Comparison of ENCODE assay signal across 11 cellular contexts in genomic region chr14:50763386-50764007, GRCh38.
DNase-seq lines count a peak whose midpoint lies in the region; ATAC-seq, FAIRE-seq and TF ChIP-seq lines count a peak whose summit lies in the region.
"Had no signal": no experiment of that assay in that cellular context is flagged by ENCODE, and none has a peak within 500 bp of the region (broad histone marks: within the 10 kb centered on the region; RNA-seq: fewer than 3 reads in every experiment).

No MANE protein-coding gene starts in this region.

- no peaks in the 10 kb centered on the region for H3K9me3 Mint-ChIP-seq in activated naive CD8-positive, alpha-beta T cell treated with anti-CD3 and anti-CD28 coated beads for 36 hours
- H3K9me3 Mint-ChIP-seq: immature natural killer cell had no signal

- FAIRE-seq in urothelium cell line (lab: Jason Lieb, UNC), result no peak

- BruUV-seq in A673 (replicated peaks; lab: Mats Ljungman, UMichigan), result no TSS peak

- H3K27ac ChIP-seq in left ventricle myocardium inferior (replicated peaks) (peak overlapping the region; percentile 14), heart left ventricle (peak overlapping the region in 1 of 12 donors; percentile 35), A673 (ENCODE audit: low read depth, low read length, poor library complexity, severe bottlenecking) (no peak overlapping the region)

- POLR2A ChIA-PET in A673 (lab: Charles Lee; ENCODE audit: low non-redundant PET), result no interaction called here

- peak overlapping the region; percentile 85 for H3K27ac Mint-ChIP-seq in activated naive CD8-positive, alpha-beta T cell treated with anti-CD3 and anti-CD28 coated beads for 36 hours
- H3K27ac Mint-ChIP-seq: immature natural killer cell had no signal

- ATAC-seq in heart left ventricle (no peak), GM18907 (IDR thresholded peaks at IDR 0.05; ENCODE audit: unreplicated experiment) (no peak)

- TF ChIP-seq CTCF in left ventricle myocardium inferior (IDR thresholded peaks at IDR 0.05; ENCODE audit: borderline replicate concordance) (no peak), heart left ventricle (IDR thresholded peaks at IDR 0.05) (no peak), A673 (conservative IDR thresholded peaks at IDR 0.05; ENCODE audit: low read depth, low read length) (no peak)

- H3K4me3 Mint-ChIP-seq in activated naive CD8-positive, alpha-beta T cell treated with anti-CD3 and anti-CD28 coated beads for 36 hours, result no peak overlapping the region
- H3K4me3 Mint-ChIP-seq: immature natural killer cell had no signal

- CTCF ChIA-PET in A673 (lab: Charles Lee), result no interaction called here

- H3K4me1 ChIP-seq in left ventricle myocardium inferior (peaks cover 17% of the 10 kb centered on the region), heart left ventricle (peaks cover 0 to 17% (median 2%) of the 10 kb centered on the region in 12 donors), A673 (ENCODE audit: insufficient read depth, low read length, poor library complexity, severe bottlenecking) (no peaks in the 10 kb centered on the region)

- H3K27me3 Mint-ChIP-seq in activated naive CD8-positive, alpha-beta T cell treated with anti-CD3 and anti-CD28 coated beads for 36 hours, result no peaks in the 10 kb centered on the region

- intact Hi-C loops in left ventricle myocardium inferior (cut with micrococcal nuclease) (no loop called here), heart left ventricle (cut with DNase I) (no loop called here), A673 (cut with micrococcal nuclease; ENCODE audit: unreplicated experiment) (no loop called here)

- H3K9me3 ChIP-seq in left ventricle myocardium inferior (replicated peaks) (no peaks in the 10 kb centered on the region), heart left ventricle (no peaks in the 10 kb centered on the region), A673 (ENCODE audit: low read depth, low read length, poor library complexity, severe bottlenecking) (no peaks in the 10 kb centered on the region)
- H3K9me3 ChIP-seq: BE2C had no signal

- DNase-seq in left ventricle myocardium inferior (no peak), heart left ventricle (no peak), iris pigment epithelial cell (ENCODE audit: low read depth) (peak; percentile 96), urothelium cell line (ENCODE audit: low spot score) (peak; percentile 61), A673 (ENCODE audit: low spot score) (no peak)
- DNase-seq in activated naive CD8-positive, alpha-beta T cell treated with anti-CD3 and anti-CD28 coated beads for 36 hours, result no peak
- DNase-seq in stimulated activated CD4-positive, alpha-beta T cell treated with anti-CD3 and anti-CD28 coated beads, Interleukin-4, amount 100 ng/mL, for 1 hour, result no peak
- DNase-seq: BE2C; effector memory CD4-positive, alpha-beta T cell; immature natural killer cell had no signal

- H3K27me3 ChIP-seq in left ventricle myocardium inferior (ENCODE audit: low read depth) (no peaks in the 10 kb centered on the region), heart left ventricle (no peaks in the 10 kb centered on the region), A673 (replicated peaks; ENCODE audit: insufficient read depth, low read depth, low read length, poor library complexity) (no peaks in the 10 kb centered on the region)
- H3K27me3 ChIP-seq: BE2C had no signal

- peaks cover 55% of the 10 kb centered on the region for H3K36me3 Mint-ChIP-seq in activated naive CD8-positive, alpha-beta T cell treated with anti-CD3 and anti-CD28 coated beads for 36 hours

- peaks cover 25% of the 10 kb centered on the region for H3K4me1 Mint-ChIP-seq in activated naive CD8-positive, alpha-beta T cell treated with anti-CD3 and anti-CD28 coated beads for 36 hours
- H3K4me1 Mint-ChIP-seq: immature natural killer cell had no signal

- H3K36me3 ChIP-seq in left ventricle myocardium inferior, result peaks cover 89% of the 10 kb centered on the region
- H3K36me3 ChIP-seq in heart left ventricle, result peaks cover 0 to 99% (median 92%) of the 10 kb centered on the region in 9 donors
- peaks cover 37% of the 10 kb centered on the region for H3K36me3 ChIP-seq in A673 (ENCODE audit: insufficient read depth, low read length, poor library complexity, severe bottlenecking)

- 81 to 83% (median 82%) methylated on average over 12 of the region's 12 CpGs for WGBS in heart left ventricle, 4 donors

- TF ChIP-seq POLR2A in heart left ventricle (IDR thresholded peaks at IDR 0.05), result no peak

- no peak overlapping the region for H3K4me3 ChIP-seq in left ventricle myocardium inferior
- no peak overlapping the region for H3K4me3 ChIP-seq in heart left ventricle
- H3K4me3 ChIP-seq in A673 (ENCODE audit: low read depth, low read length, poor library complexity, severe bottlenecking), result no peak overlapping the region

Comparison
In these comparisons a context has a peak if more than half of its experiments do, and no peak if none do; other contexts are left out.
1. DNase-seq: peak in iris pigment epithelial cell (single experiment) and urothelium cell line (single experiment); none in left ventricle myocardium inferior (single experiment), heart left ventricle (0 of 5), activated naive CD8-positive, alpha-beta T cell treated with anti-CD3 and anti-CD28 coated beads for 36 hours (single experiment), A673 (single experiment) and stimulated activated CD4-positive, alpha-beta T cell treated with anti-CD3 and anti-CD28 coated beads, Interleukin-4, amount 100 ng/mL, for 1 hour (single experiment).